In the genomic region with DNA sequence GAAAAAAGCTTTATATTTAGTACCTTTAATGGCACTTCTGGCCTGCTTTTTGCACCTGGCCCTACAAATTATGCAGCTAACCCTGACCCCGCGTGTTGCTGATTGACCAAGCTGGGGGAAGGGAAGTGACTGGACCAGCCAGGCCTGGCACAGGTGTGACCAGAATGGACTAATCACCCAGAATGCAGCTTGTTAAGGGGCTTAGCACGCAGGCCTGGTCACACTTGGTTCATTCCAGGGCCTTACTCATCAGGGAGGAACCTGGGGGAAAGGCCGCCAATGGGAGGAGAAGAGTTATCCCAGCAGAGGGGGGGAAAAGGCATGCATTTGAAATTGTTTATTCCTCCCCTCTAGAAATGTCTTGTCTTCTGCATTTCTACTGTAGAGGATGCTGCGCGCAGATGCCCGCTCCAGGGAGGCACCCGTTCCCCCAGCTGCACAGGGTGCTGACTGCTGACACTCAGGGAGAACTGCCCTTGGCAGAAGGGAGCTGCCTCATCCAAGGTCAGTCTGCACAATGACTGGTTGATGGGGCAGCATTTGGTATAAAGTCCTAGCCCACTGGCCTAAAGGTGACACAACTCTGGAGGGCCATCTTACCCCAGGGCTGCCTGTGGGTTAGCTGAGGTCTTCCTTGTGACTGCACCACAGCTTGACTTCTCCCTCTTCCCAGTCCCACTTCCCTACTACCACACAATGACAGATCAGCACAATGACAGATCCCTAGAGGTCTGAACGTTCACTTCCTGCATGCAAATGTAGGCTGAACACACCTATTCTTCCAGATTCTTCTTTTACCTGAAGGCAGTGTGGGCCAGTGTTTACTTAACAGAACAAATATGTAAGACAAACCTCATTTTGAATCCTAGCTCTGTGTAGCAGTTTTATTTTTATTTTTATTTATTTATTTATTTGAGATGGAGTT, we compare ENCODE assay signal across 12 cellular contexts. TPM values are rescaled to one million over a fixed set of nuclear protein-coding genes. Genes with fewer than 3 reads are reported as not detected.
DNase-seq lines count a peak whose midpoint lies in the region; ATAC-seq, FAIRE-seq and TF ChIP-seq lines count a peak whose summit lies in the region.
"Had no signal": no experiment of that assay in that cellular context is flagged by ENCODE, and none has a peak within 500 bp of the region (broad histone marks: within the 10 kb centered on the region; RNA-seq: fewer than 3 reads in every experiment).

No MANE protein-coding gene starts in this region.

- no peaks in the 10 kb centered on the region for H3K9me3 ChIP-seq in psoas muscle
- no peaks in the 10 kb centered on the region for H3K9me3 ChIP-seq in body of pancreas

- no peak for TF ChIP-seq CTCF in fibroblast of pulmonary artery (IDR thresholded peaks at IDR 0.05; ENCODE audit: low read length, missing control alignments)
- TF ChIP-seq CTCF in psoas muscle (IDR thresholded peaks at IDR 0.05), result no peak
- no peak for TF ChIP-seq CTCF in body of pancreas (IDR thresholded peaks at IDR 0.05)

- no peak for TF ChIP-seq POLR2A in body of pancreas (IDR thresholded peaks at IDR 0.05)

- no peaks in the 10 kb centered on the region for H3K9me3 Mint-ChIP-seq in activated T-helper 2 cell treated with anti-CD3 and anti-CD28 coated beads, Interferon-gamma antibody, Interleukin-2, Interleukin-4, amounts not matched to agents 10 μg/mL and 5 μg/mL and 100 μg/mL, durations not matched to agents 14 hours and 24 hours and 36 hours
- H3K9me3 Mint-ChIP-seq: activated CD4-positive, alpha-beta T cell treated with anti-CD3 and anti-CD28 coated beads, Interleukin-2, amount 10 ng/mL, durations not matched to agents 24 days and 14 days; activated naive CD4-positive, alpha-beta T cell treated with anti-CD3 and anti-CD28 coated beads, Interleukin-2, amount 50 U/mL, for 72 hours had no signal

- H3K36me3 Mint-ChIP-seq in activated T-helper 2 cell treated with anti-CD3 and anti-CD28 coated beads, Interferon-gamma antibody, Interleukin-2, Interleukin-4, amounts not matched to agents 10 μg/mL and 5 μg/mL and 100 μg/mL, durations not matched to agents 14 hours and 24 hours and 36 hours (ENCODE audit: low read depth), result peaks cover 84% of the 10 kb centered on the region

- H3K4me3 ChIP-seq in fibroblast of pulmonary artery (replicated peaks; ENCODE audit: low read depth, low read length) (no peak overlapping the region), psoas muscle (no peak overlapping the region), body of pancreas (no peak overlapping the region)
- H3K4me3 ChIP-seq: skin epidermis had no signal

- H3K27me3 Mint-ChIP-seq in activated T-helper 2 cell treated with anti-CD3 and anti-CD28 coated beads, Interferon-gamma antibody, Interleukin-2, Interleukin-4, amounts not matched to agents 10 μg/mL and 5 μg/mL and 100 μg/mL, durations not matched to agents 14 hours and 24 hours and 36 hours (ENCODE audit: low read depth), result no peaks in the 10 kb centered on the region
- H3K27me3 Mint-ChIP-seq: activated CD4-positive, alpha-beta T cell treated with anti-CD3 and anti-CD28 coated beads, Interleukin-2, amount 10 ng/mL, durations not matched to agents 24 days and 14 days had no signal

- H3K27ac ChIP-seq in psoas muscle, result peak overlapping the region; percentile 71
- no peak overlapping the region for H3K27ac ChIP-seq in body of pancreas

- ATAC-seq in psoas muscle (peak; percentile 34 to 88 (median 72)), body of pancreas (no peak)
- ATAC-seq: activated naive CD4-positive, alpha-beta T cell treated with anti-CD3 and anti-CD28 coated beads, Interleukin-2, amount 50 U/mL, for 72 hours had no signal

- H3K27ac Mint-ChIP-seq in activated T-helper 2 cell treated with anti-CD3 and anti-CD28 coated beads, Interferon-gamma antibody, Interleukin-2, Interleukin-4, amounts not matched to agents 10 μg/mL and 5 μg/mL and 100 μg/mL, durations not matched to agents 14 hours and 24 hours and 36 hours, result no peak overlapping the region
- H3K27ac Mint-ChIP-seq: activated CD4-positive, alpha-beta T cell treated with anti-CD3 and anti-CD28 coated beads, Interleukin-2, amount 10 ng/mL, durations not matched to agents 24 days and 14 days; activated naive CD4-positive, alpha-beta T cell treated with anti-CD3 and anti-CD28 coated beads, Interleukin-2, amount 50 U/mL, for 72 hours had no signal

- intact Hi-C loops in psoas muscle (cut with DNase I), result no loop called here
- intact Hi-C loops in activated T-helper 2 cell treated with anti-CD3 and anti-CD28 coated beads, Interferon-gamma antibody, Interleukin-2, Interleukin-4, amounts not matched to agents 10 μg/mL and 5 μg/mL and 100 μg/mL, durations not matched to agents 14 hours and 24 hours and 36 hours (cut with micrococcal nuclease), result no loop called here
- intact Hi-C loops in body of pancreas (cut with DNase I), result no loop called here

- 79 to 84% (median 83%) methylated on average over 8 to 9 of the region's 9 CpGs for WGBS in psoas muscle, 3 donors
- WGBS in body of pancreas, 2 donors, result 76 to 87% methylated on average over 9 of the region's 9 CpGs

- DNase-seq in EL (peak; percentile 80), RCC 7860 (ENCODE audit: low spot score) (peak; percentile 82), fibroblast of pulmonary artery (ENCODE audit: low read depth) (peak; percentile 52), psoas muscle (peak in 1 of 2 donors; percentile 58), occipital lobe (lab: John Stamatoyannopoulos, UW) (no peak), body of pancreas (no peak)
- no peak for DNase-seq in NK-92 treated with Interleukin-12 subunit alpha and Interleukin-12 subunit beta, amount 100 ng/mL, for 24 hours (lab: John Stamatoyannopoulos, UW)
- DNase-seq in activated T-helper 2 cell treated with anti-CD3 and anti-CD28 coated beads, Interferon-gamma antibody, Interleukin-2, Interleukin-4, amounts not matched to agents 10 μg/mL and 5 μg/mL and 100 μg/mL, durations not matched to agents 14 hours and 24 hours and 36 hours (ENCODE audit: low spot score), result no peak
- DNase-seq: activated CD4-positive, alpha-beta T cell treated with anti-CD3 and anti-CD28 coated beads, Interleukin-2, amount 10 ng/mL, durations not matched to agents 24 days and 14 days; SHP77 had no signal

- H3K4me1 Mint-ChIP-seq in activated T-helper 2 cell treated with anti-CD3 and anti-CD28 coated beads, Interferon-gamma antibody, Interleukin-2, Interleukin-4, amounts not matched to agents 10 μg/mL and 5 μg/mL and 100 μg/mL, durations not matched to agents 14 hours and 24 hours and 36 hours (ENCODE audit: low read depth), result peaks cover 21% of the 10 kb centered on the region

- no peak overlapping the region for H3K4me3 Mint-ChIP-seq in activated T-helper 2 cell treated with anti-CD3 and anti-CD28 coated beads, Interferon-gamma antibody, Interleukin-2, Interleukin-4, amounts not matched to agents 10 μg/mL and 5 μg/mL and 100 μg/mL, durations not matched to agents 14 hours and 24 hours and 36 hours (ENCODE audit: low read depth)
- H3K4me3 Mint-ChIP-seq: activated CD4-positive, alpha-beta T cell treated with anti-CD3 and anti-CD28 coated beads, Interleukin-2, amount 10 ng/mL, durations not matched to agents 24 days and 14 days had no signal

- H3K27me3 ChIP-seq in psoas muscle (ENCODE audit: insufficient read depth in 3 of 3, low read length in 2 of 3) (no peaks in the 10 kb centered on the region), body of pancreas (no peaks in the 10 kb centered on the region)

- FAIRE-seq in RCC 7860 (lab: Jason Lieb, UNC), result peak; percentile 90

- H3K36me3 ChIP-seq in psoas muscle (ENCODE audit: insufficient read depth in 1 of 2, low read depth in 1 of 2) (peaks cover 0 to 32% of the 10 kb centered on the region in 2 donors), body of pancreas (replicated peaks in 1 of 2; ENCODE audit: insufficient read depth in 1 of 2, low read depth in 2 of 2) (peaks cover 0 to 2% of the 10 kb centered on the region in 2 donors)

- peaks cover 32% of the 10 kb centered on the region for H3K4me1 ChIP-seq in psoas muscle
- H3K4me1 ChIP-seq in body of pancreas, result peaks cover 11% of the 10 kb centered on the region

RNA-seq across cellular contexts. Expression of a gene that starts 29.0 kb away (rescaled TPM):
- total RNA-seq in psoas muscle, result 100 to 1,000 TPM in 3 of 4 donors, 10 to 100 TPM in 1; 64.4 to 215 (median 129) TPM
- 100 to 1,000 TPM in 1 of 3 donors, 10 to 100 TPM in 1, 1 to 10 TPM in 1; 8.8 to 164 (median 70.7) TPM for polyA plus RNA-seq in psoas muscle
- 223 and 231 TPM in 2 replicates for total RNA-seq in activated T-helper 2 cell treated with anti-CD3 and anti-CD28 coated beads, Interferon-gamma antibody, Interleukin-2, Interleukin-4, amounts not matched to agents 10 μg/mL and 5 μg/mL and 100 μg/mL, durations not matched to agents 14 hours and 24 hours and 36 hours
- 40.7 TPM for total RNA-seq in occipital lobe
- total RNA-seq in body of pancreas, result 10 to 100 TPM; 23.6 to 32.3 TPM

RNA-seq across cellular contexts. Expression of a gene that starts 56.9 kb away (rescaled TPM):
- under 1 TPM in 2 of 4 donors, not detected in 2; 0.13 TPM for total RNA-seq in psoas muscle
- under 1 TPM; 0.03 TPM for polyA plus RNA-seq in psoas muscle
- total RNA-seq in activated T-helper 2 cell treated with anti-CD3 and anti-CD28 coated beads, Interferon-gamma antibody, Interleukin-2, Interleukin-4, amounts not matched to agents 10 μg/mL and 5 μg/mL and 100 μg/mL, durations not matched to agents 14 hours and 24 hours and 36 hours, result 0.76 and 1.3 TPM in 2 replicates
- 0.16 TPM for total RNA-seq in occipital lobe
- 10 to 100 TPM; 12.2 to 15.6 TPM for total RNA-seq in body of pancreas

Comparison
In these comparisons a context has a peak if more than half of its experiments do, and no peak if none do; other contexts are left out.
1. DNase-seq: peak in EL (single experiment), RCC 7860 (single experiment) and fibroblast of pulmonary artery (single experiment); none in NK-92 treated with Interleukin-12 subunit alpha and Interleukin-12 subunit beta, amount 100 ng/mL, for 24 hours (single experiment), activated T-helper 2 cell treated with anti-CD3 and anti-CD28 coated beads, Interferon-gamma antibody, Interleukin-2, Interleukin-4, amounts not matched to agents 10 μg/mL and 5 μg/mL and 100 μg/mL, durations not matched to agents 14 hours and 24 hours and 36 hours (single experiment), occipital lobe (single experiment) and body of pancreas (0 of 4).